In genomic region chr12:63668028-63668799, GRCh38 we compare ENCODE assay signal across 8 cellular contexts. TPM values are rescaled to one million over a fixed set of nuclear protein-coding genes. Genes with fewer than 3 reads are reported as not detected.
DNase-seq lines count a peak whose midpoint lies in the region; ATAC-seq and TF ChIP-seq lines count a peak whose summit lies in the region.

Gene DPY19L2 (minus strand): TSS chr12:63668493. CDS start chr12:63668393, 100 bp downstream.

- peak; percentile 3 for DNase-seq in GM04503 (ENCODE audit: low read depth)
- peak; percentile 30 for DNase-seq in NCI-H345 treated with DMSO at 0.1 percent for 48 hours (lab: John Stamatoyannopoulos, UW; ENCODE audit: unreplicated experiment)
- peak; percentile 17 for DNase-seq in activated T-cell treated with anti-CD3 and anti-CD28 coated beads for 4 hours
- DNase-seq in esophagus muscularis mucosa (ENCODE audit: extremely low spot score), result peak; percentile 92
- DNase-seq in mucosa of gallbladder (ENCODE audit: low spot score), result peak; percentile 64
- DNase-seq in stimulated activated CD8-positive, alpha-beta memory T cell treated with anti-CD3 and anti-CD28 coated beads, Interleukin-7, amount 100 ng/mL, for 24 hours (ENCODE audit: low read depth), result peak; percentile 51

- TF ChIP-seq POLR2A in esophagus muscularis mucosa (IDR thresholded peaks at IDR 0.05; ENCODE audit: low read depth), result no peak

- H3K4me1 ChIP-seq in esophagus muscularis mucosa, result peaks cover 0 to 16% (median 2%) of the 10 kb centered on the region in 4 donors

- under 1% methylated on average over 24 of the region's 56 CpGs for WGBS in esophagus muscularis mucosa

- no peak for TF ChIP-seq CTCF in esophagus muscularis mucosa (IDR thresholded peaks at IDR 0.05)

- H3K27me3 ChIP-seq in esophagus muscularis mucosa, result no peaks in the 10 kb centered on the region

- H3K9me3 ChIP-seq in esophagus muscularis mucosa, result no peaks in the 10 kb centered on the region

- intact Hi-C loops in esophagus muscularis mucosa (cut with DNase I), result loop anchor here (10.0 kb wide), 1 partner anchor 137 kb away; no protein-coding TSS in a partner anchor

- peak within 1 kb of the TSS; percentile 70 to 75 (median 74) for H3K4me3 ChIP-seq in esophagus muscularis mucosa

- H3K27ac ChIP-seq in esophagus muscularis mucosa (replicated peaks in 1 of 4), result peak within 1 kb of the TSS; percentile 69 to 88 (median 84)

- H3K36me3 ChIP-seq in esophagus muscularis mucosa, result no peaks in the 10 kb centered on the region

- ATAC-seq in HG02938 (IDR thresholded peaks at IDR 0.05; ENCODE audit: unreplicated experiment) (peak; percentile 79), GM21526 (IDR thresholded peaks at IDR 0.05; ENCODE audit: low FRiP score, unreplicated experiment) (no peak)

- TF ChIP-seq EP300 in esophagus muscularis mucosa (IDR thresholded peaks at IDR 0.05), result no peak

RNA-seq across cellular contexts. Expression of gene DPY19L2, which starts in this region (rescaled TPM):
- 10 to 100 TPM in 1 of 4 donors, 1 to 10 TPM in 3; 5.0 to 12.2 (median 8.3) TPM for total RNA-seq in esophagus muscularis mucosa
- total RNA-seq in mucosa of gallbladder, result 5.4 TPM

Comparison
In these comparisons a context has a peak if more than half of its experiments do, and no peak if none do; other contexts are left out.
1. DNase-seq: peak in every context shown above with its lines; median percentile 92 in esophagus muscularis mucosa; 64 in mucosa of gallbladder; 51 in stimulated activated CD8-positive, alpha-beta memory T cell treated with anti-CD3 and anti-CD28 coated beads, Interleukin-7, amount 100 ng/mL, for 24 hours; 30 in NCI-H345 treated with DMSO at 0.1 percent for 48 hours; 17 in activated T-cell treated with anti-CD3 and anti-CD28 coated beads for 4 hours; 3 in GM04503.